1 cellular context compared by ENCODE assay signal in the genomic region with DNA sequence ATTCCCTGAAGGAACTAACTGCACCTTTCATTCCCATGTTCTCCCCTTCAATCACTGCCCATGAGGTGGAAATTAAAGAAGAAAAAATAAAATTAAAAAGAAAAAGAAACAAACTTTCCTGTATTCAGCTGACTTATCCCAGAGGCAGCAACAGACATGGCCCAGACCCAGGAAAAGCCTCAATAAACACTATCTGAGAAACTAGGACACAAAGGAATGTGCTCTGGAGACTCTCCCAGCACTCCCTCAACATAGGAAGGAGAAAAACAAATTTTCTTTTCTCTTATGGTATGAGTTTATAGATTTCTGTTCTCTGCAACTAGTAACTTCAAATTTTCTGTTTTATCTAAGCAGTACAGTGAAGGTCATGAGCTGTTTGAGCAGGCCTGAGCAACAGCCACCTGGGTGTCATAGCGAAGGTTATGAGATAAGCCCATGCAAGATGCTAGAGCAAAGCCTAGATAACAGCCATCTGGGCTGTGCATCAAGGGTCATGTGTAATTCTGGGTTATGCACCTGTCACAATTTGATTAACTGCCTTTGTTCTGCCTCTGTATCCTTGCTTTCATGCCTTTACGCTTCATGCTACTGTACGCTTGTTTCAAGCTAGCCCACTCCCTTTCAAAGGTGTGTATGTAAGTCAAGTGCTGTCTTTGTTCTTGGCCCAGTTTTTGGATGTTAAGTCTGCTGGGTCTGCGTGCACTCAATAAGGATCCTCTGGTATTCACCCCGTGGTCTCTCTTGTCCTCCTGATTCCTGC.
TF ChIP-seq lines count a peak whose summit lies in the region.

No MANE protein-coding gene starts in this region.

TF ChIP-seq in K562, 482 proteins besides CTCF, POLR2A, EP300 and RAD21 (continues in another document):
- TF ChIP-seq ETV6 (IDR thresholded peaks at IDR 0.05; ENCODE audit: borderline replicate concordance in 1 of 2, low read depth in 2 of 2, low read length in 1 of 2) (no peak), ETV6 (CRISPR knock-in tag; IDR thresholded peaks at IDR 0.05; ENCODE audit: borderline replicate concordance) (no peak), DDX20 (tag; IDR thresholded peaks at IDR 0.05; ENCODE audit: low read depth) (no peak), PTBP1 (IDR thresholded peaks at IDR 0.05; ENCODE audit: low read depth, low read length) (no peak), FOXM1 (IDR thresholded peaks at IDR 0.05; ENCODE audit: low read depth) (peak; percentile 49; the same call in 1 of the 2 replicates), FOXM1 (CRISPR knock-in tag; IDR thresholded peaks at IDR 0.05; ENCODE audit: low read depth) (no peak), MEIS2 (IDR thresholded peaks at IDR 0.05; ENCODE audit: partially characterized antibody) (peak; percentile 95), HCFC1 (IDR thresholded peaks at IDR 0.05; ENCODE audit: low read depth, low read length) (no peak), HNRNPH1 (optimal IDR thresholded peaks at IDR 0.05; ENCODE audit: low read depth, low read length) (no peak), SMARCE1 (IDR thresholded peaks at IDR 0.05) (no peak; the same call in 1 of the 2 replicates), STAT5A (IDR thresholded peaks at IDR 0.05; ENCODE audit: borderline replicate concordance, low read length) (peak; percentile 49; the same call in 1 of the 2 replicates), CXXC5 (CRISPR knock-in tag; IDR thresholded peaks at IDR 0.05) (peak; percentile 52), TAF1 (IDR thresholded peaks at IDR 0.05; ENCODE audit: control insufficient read depth, extremely low read depth, insufficient read depth, low read length, severe bottlenecking) (no peak), NFIC (IDR thresholded peaks at IDR 0.05) (peak; percentile 72), RBM34 (IDR thresholded peaks at IDR 0.05; ENCODE audit: borderline replicate concordance, insufficient read depth, low read length) (no peak), SPI1 (IDR thresholded peaks at IDR 0.05; ENCODE audit: borderline replicate concordance, low read depth, low read length) (no peak), MEF2D (tag; conservative IDR thresholded peaks at IDR 0.05; ENCODE audit: low read depth) (no peak), ZFX (CRISPR knock-in tag; IDR thresholded peaks at IDR 0.05) (no peak), SRSF9 (IDR thresholded peaks at IDR 0.05; ENCODE audit: borderline replicate concordance, low read depth, low read length) (no peak), MIER1 (IDR thresholded peaks at IDR 0.05; ENCODE audit: low read depth) (no peak), TSC22D4 (tag; IDR thresholded peaks at IDR 0.05) (no peak), CHCHD3 (CRISPR knock-in tag; IDR thresholded peaks at IDR 0.05) (no peak), RB1 (IDR thresholded peaks at IDR 0.05; ENCODE audit: low read depth) (no peak), TEAD4 (IDR thresholded peaks at IDR 0.05; ENCODE audit: low read length) (peak; percentile 79), TEAD4 (CRISPR knock-in tag; IDR thresholded peaks at IDR 0.05; ENCODE audit: borderline replicate concordance) (no peak), HDAC8 (tag; IDR thresholded peaks at IDR 0.05) (no peak), SREBF1 (IDR thresholded peaks at IDR 0.05; ENCODE audit: borderline replicate concordance, low read depth, low read length) (no peak), JUN (IDR thresholded peaks at IDR 0.05; ENCODE audit: borderline replicate concordance, low read depth, low read length) (no peak), JUN (CRISPR knock-in tag; IDR thresholded peaks at IDR 0.05; ENCODE audit: borderline replicate concordance) (no peak), GTF2E2 (tag; IDR thresholded peaks at IDR 0.05) (no peak), EWSR1 (IDR thresholded peaks at IDR 0.05; ENCODE audit: borderline replicate concordance, low read depth, partially characterized antibody) (no peak), MTA2 (IDR thresholded peaks at IDR 0.05; ENCODE audit: low read depth) (peak; percentile 38), ELF4 (CRISPR knock-in tag; IDR thresholded peaks at IDR 0.05) (no peak), CHD2 (IDR thresholded peaks at IDR 0.05; ENCODE audit: low read depth, low read length) (no peak), DNMT1 (IDR thresholded peaks at IDR 0.05) (no peak)
- TF ChIP-seq, protein P1, sequence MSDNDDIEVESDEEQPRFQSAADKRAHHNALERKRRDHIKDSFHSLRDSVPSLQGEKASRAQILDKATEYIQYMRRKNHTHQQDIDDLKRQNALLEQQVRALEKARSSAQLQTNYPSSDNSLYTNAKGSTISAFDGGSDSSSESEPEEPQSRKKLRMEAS (CRISPR knock-in tag; IDR thresholded peaks at IDR 0.05): no peak
- TF ChIP-seq, protein P2, sequence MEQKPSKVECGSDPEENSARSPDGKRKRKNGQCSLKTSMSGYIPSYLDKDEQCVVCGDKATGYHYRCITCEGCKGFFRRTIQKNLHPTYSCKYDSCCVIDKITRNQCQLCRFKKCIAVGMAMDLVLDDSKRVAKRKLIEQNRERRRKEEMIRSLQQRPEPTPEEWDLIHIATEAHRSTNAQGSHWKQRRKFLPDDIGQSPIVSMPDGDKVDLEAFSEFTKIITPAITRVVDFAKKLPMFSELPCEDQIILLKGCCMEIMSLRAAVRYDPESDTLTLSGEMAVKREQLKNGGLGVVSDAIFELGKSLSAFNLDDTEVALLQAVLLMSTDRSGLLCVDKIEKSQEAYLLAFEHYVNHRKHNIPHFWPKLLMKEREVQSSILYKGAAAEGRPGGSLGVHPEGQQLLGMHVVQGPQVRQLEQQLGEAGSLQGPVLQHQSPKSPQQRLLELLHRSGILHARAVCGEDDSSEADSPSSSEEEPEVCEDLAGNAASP (IDR thresholded peaks at IDR 0.05): no peak
- TF ChIP-seq, protein P3, sequence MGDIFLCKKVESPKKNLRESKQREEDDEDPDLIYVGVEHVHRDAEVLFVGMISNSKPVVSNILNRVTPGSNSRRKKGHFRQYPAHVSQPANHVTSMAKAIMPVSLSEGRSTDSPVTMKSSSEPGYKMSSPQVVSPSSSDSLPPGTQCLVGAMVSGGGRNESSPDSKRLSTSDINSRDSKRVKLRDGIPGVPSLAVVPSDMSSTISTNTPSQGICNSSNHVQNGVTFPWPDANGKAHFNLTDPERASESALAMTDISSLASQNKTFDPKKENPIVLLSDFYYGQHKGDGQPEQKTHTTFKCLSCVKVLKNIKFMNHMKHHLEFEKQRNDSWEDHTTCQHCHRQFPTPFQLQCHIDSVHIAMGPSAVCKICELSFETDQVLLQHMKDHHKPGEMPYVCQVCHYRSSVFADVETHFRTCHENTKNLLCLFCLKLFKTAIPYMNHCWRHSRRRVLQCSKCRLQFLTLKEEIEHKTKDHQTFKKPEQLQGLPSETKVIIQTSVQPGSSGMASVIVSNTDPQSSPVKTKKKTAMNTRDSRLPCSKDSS (IDR thresholded peaks at IDR 0.05; ENCODE audit: low read depth, partially characterized antibody): no peak
- TF ChIP-seq, protein P4, sequence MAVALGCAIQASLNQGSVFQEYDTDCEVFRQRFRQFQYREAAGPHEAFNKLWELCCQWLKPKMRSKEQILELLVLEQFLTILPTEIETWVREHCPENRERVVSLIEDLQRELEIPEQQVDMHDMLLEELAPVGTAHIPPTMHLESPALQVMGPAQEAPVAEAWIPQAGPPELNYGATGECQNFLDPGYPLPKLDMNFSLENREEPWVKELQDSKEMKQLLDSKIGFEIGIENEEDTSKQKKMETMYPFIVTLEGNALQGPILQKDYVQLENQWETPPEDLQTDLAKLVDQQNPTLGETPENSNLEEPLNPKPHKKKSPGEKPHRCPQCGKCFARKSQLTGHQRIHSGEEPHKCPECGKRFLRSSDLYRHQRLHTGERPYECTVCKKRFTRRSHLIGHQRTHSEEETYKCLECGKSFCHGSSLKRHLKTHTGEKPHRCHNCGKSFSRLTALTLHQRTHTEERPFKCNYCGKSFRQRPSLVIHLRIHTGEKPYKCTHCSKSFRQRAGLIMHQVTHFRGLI (CRISPR knock-in tag; IDR thresholded peaks at IDR 0.05): no peak
- TF ChIP-seq, protein P5, sequence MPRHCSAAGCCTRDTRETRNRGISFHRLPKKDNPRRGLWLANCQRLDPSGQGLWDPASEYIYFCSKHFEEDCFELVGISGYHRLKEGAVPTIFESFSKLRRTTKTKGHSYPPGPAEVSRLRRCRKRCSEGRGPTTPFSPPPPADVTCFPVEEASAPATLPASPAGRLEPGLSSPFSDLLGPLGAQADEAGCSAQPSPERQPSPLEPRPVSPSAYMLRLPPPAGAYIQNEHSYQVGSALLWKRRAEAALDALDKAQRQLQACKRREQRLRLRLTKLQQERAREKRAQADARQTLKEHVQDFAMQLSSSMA (CRISPR knock-in tag; IDR thresholded peaks at IDR 0.05): no peak
- TF ChIP-seq, protein P6, sequence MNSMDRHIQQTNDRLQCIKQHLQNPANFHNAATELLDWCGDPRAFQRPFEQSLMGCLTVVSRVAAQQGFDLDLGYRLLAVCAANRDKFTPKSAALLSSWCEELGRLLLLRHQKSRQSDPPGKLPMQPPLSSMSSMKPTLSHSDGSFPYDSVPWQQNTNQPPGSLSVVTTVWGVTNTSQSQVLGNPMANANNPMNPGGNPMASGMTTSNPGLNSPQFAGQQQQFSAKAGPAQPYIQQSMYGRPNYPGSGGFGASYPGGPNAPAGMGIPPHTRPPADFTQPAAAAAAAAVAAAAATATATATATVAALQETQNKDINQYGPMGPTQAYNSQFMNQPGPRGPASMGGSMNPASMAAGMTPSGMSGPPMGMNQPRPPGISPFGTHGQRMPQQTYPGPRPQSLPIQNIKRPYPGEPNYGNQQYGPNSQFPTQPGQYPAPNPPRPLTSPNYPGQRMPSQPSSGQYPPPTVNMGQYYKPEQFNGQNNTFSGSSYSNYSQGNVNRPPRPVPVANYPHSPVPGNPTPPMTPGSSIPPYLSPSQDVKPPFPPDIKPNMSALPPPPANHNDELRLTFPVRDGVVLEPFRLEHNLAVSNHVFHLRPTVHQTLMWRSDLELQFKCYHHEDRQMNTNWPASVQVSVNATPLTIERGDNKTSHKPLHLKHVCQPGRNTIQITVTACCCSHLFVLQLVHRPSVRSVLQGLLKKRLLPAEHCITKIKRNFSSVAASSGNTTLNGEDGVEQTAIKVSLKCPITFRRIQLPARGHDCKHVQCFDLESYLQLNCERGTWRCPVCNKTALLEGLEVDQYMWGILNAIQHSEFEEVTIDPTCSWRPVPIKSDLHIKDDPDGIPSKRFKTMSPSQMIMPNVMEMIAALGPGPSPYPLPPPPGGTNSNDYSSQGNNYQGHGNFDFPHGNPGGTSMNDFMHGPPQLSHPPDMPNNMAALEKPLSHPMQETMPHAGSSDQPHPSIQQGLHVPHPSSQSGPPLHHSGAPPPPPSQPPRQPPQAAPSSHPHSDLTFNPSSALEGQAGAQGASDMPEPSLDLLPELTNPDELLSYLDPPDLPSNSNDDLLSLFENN (IDR thresholded peaks at IDR 0.05; ENCODE audit: low read depth in 2 of 2, low read length in 2 of 2): no peak
- TF ChIP-seq, protein P7, sequence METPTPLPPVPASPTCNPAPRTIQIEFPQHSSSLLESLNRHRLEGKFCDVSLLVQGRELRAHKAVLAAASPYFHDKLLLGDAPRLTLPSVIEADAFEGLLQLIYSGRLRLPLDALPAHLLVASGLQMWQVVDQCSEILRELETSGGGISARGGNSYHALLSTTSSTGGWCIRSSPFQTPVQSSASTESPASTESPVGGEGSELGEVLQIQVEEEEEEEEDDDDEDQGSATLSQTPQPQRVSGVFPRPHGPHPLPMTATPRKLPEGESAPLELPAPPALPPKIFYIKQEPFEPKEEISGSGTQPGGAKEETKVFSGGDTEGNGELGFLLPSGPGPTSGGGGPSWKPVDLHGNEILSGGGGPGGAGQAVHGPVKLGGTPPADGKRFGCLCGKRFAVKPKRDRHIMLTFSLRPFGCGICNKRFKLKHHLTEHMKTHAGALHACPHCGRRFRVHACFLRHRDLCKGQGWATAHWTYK (CRISPR knock-in tag; IDR thresholded peaks at IDR 0.05): no peak
- TF ChIP-seq, protein P8, sequence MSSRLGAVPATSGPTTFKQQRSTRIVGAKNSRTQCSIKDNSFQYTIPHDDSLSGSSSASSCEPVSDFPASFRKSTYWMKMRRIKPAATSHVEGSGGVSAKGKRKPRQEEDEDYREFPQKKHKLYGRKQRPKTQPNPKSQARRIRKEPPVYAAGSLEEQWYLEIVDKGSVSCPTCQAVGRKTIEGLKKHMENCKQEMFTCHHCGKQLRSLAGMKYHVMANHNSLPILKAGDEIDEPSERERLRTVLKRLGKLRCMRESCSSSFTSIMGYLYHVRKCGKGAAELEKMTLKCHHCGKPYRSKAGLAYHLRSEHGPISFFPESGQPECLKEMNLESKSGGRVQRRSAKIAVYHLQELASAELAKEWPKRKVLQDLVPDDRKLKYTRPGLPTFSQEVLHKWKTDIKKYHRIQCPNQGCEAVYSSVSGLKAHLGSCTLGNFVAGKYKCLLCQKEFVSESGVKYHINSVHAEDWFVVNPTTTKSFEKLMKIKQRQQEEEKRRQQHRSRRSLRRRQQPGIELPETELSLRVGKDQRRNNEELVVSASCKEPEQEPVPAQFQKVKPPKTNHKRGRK (tag; IDR thresholded peaks at IDR 0.05): no peak
- TF ChIP-seq, protein P9, sequence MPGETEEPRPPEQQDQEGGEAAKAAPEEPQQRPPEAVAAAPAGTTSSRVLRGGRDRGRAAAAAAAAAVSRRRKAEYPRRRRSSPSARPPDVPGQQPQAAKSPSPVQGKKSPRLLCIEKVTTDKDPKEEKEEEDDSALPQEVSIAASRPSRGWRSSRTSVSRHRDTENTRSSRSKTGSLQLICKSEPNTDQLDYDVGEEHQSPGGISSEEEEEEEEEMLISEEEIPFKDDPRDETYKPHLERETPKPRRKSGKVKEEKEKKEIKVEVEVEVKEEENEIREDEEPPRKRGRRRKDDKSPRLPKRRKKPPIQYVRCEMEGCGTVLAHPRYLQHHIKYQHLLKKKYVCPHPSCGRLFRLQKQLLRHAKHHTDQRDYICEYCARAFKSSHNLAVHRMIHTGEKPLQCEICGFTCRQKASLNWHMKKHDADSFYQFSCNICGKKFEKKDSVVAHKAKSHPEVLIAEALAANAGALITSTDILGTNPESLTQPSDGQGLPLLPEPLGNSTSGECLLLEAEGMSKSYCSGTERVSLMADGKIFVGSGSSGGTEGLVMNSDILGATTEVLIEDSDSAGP (CRISPR knock-in tag; IDR thresholded peaks at IDR 0.05): no peak
- TF ChIP-seq, protein P10, sequence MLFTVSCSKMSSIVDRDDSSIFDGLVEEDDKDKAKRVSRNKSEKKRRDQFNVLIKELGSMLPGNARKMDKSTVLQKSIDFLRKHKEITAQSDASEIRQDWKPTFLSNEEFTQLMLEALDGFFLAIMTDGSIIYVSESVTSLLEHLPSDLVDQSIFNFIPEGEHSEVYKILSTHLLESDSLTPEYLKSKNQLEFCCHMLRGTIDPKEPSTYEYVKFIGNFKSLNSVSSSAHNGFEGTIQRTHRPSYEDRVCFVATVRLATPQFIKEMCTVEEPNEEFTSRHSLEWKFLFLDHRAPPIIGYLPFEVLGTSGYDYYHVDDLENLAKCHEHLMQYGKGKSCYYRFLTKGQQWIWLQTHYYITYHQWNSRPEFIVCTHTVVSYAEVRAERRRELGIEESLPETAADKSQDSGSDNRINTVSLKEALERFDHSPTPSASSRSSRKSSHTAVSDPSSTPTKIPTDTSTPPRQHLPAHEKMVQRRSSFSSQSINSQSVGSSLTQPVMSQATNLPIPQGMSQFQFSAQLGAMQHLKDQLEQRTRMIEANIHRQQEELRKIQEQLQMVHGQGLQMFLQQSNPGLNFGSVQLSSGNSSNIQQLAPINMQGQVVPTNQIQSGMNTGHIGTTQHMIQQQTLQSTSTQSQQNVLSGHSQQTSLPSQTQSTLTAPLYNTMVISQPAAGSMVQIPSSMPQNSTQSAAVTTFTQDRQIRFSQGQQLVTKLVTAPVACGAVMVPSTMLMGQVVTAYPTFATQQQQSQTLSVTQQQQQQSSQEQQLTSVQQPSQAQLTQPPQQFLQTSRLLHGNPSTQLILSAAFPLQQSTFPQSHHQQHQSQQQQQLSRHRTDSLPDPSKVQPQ (CRISPR knock-in tag; IDR thresholded peaks at IDR 0.05; ENCODE audit: borderline replicate concordance): no peak
- TF ChIP-seq, protein P11, sequence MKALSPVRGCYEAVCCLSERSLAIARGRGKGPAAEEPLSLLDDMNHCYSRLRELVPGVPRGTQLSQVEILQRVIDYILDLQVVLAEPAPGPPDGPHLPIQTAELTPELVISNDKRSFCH (CRISPR knock-in tag; IDR thresholded peaks at IDR 0.05): no peak
- TF ChIP-seq, protein P11 (tag; IDR thresholded peaks at IDR 0.05): peak; percentile 57; the same call in 1 of the 2 replicates
